ENCODE assay signal across 1 cellular context in genomic region chr9:123109540-123110279, GRCh38.
A peak's percentile ranks its signal among the peaks of the same experiment; 100 is the strongest.
TF ChIP-seq lines count a peak whose summit lies in the region.

No MANE protein-coding gene starts in this region.

TF ChIP-seq in HepG2, 621 proteins besides CTCF, POLR2A, EP300 and RAD21 (continued from another document and continues in another):
- TF ChIP-seq ZNF646 (CRISPR knock-in tag; IDR thresholded peaks at IDR 0.05) (no peak), AHDC1 (CRISPR knock-in tag; IDR thresholded peaks at IDR 0.05; ENCODE audit: borderline replicate concordance) (no peak), KLF6 (CRISPR knock-in tag; IDR thresholded peaks at IDR 0.05) (0 out of 2 replicates have a peak, but pooled peaks have one; percentile 47), ZSCAN31 (CRISPR knock-in tag; IDR thresholded peaks at IDR 0.05; ENCODE audit: low read depth) (no peak), UBTF (CRISPR knock-in tag; IDR thresholded peaks at IDR 0.05) (peak; percentile 20; the same call in 1 of the 2 replicates), SYNCRIP (IDR thresholded peaks at IDR 0.05; ENCODE audit: insufficient read depth, low read depth, low read length) (no peak), ATF7-NPFF (CRISPR knock-in tag; IDR thresholded peaks at IDR 0.05; ENCODE audit: low read depth) (no peak), ZFY (CRISPR knock-in tag; IDR thresholded peaks at IDR 0.05) (no peak), MXI1 (IDR thresholded peaks at IDR 0.05; ENCODE audit: borderline replicate concordance, low read depth, low read length) (peak; percentile 70; the same call in 1 of the 3 replicates), ZNF761 (CRISPR knock-in tag; conservative IDR thresholded peaks at IDR 0.05) (no peak), ELF3 (CRISPR knock-in tag; IDR thresholded peaks at IDR 0.05) (0 out of 2 replicates have a peak, but pooled peaks have one; percentile 29), KDM4B (CRISPR knock-in tag; IDR thresholded peaks at IDR 0.05) (no peak), KDM6A (CRISPR knock-in tag; IDR thresholded peaks at IDR 0.05; ENCODE audit: low read depth) (0 out of 2 replicates have a peak, but pooled peaks have one; percentile 22), MXD4 (CRISPR knock-in tag; IDR thresholded peaks at IDR 0.05) (peak; percentile 44; the same call in 1 of the 2 replicates), ZBTB4 (CRISPR knock-in tag; IDR thresholded peaks at IDR 0.05; ENCODE audit: borderline replicate concordance) (peak; percentile 73; the same call in 1 of the 2 replicates), PITX1 (CRISPR knock-in tag; IDR thresholded peaks at IDR 0.05) (0 out of 2 replicates have a peak, but pooled peaks have one; percentile 39), MNT (IDR thresholded peaks at IDR 0.05) (0 out of 2 replicates have a peak, but pooled peaks have one; percentile 41), TBL1XR1 (IDR thresholded peaks at IDR 0.05; ENCODE audit: borderline replicate concordance, low read length, partially characterized antibody) (no peak), ZMYM4 (CRISPR knock-in tag; IDR thresholded peaks at IDR 0.05) (peak; percentile 73), ETV6 (CRISPR knock-in tag; conservative IDR thresholded peaks at IDR 0.05) (no peak), ZNF44 (CRISPR knock-in tag; IDR thresholded peaks at IDR 0.05) (no peak), ASH2L (IDR thresholded peaks at IDR 0.05; ENCODE audit: insufficient read length, low read depth, low read length) (peak; percentile 25), ZNF589 (CRISPR knock-in tag; conservative IDR thresholded peaks at IDR 0.05) (no peak), CEBPB (IDR thresholded peaks at IDR 0.05; ENCODE audit: borderline replicate concordance, low read depth, low read length) (peak; percentile 66; the same call in 1 of the 2 replicates), ZNF644 (CRISPR knock-in tag; IDR thresholded peaks at IDR 0.05; ENCODE audit: low read depth) (peak; percentile 67; the same call in 1 of the 2 replicates), MAX (IDR thresholded peaks at IDR 0.05) (peak; percentile 87), ZNF709 (CRISPR knock-in tag; IDR thresholded peaks at IDR 0.05) (no peak), FIP1L1 (IDR thresholded peaks at IDR 0.05; ENCODE audit: borderline replicate concordance, insufficient read depth, low read depth, low read length) (no peak), TEAD3 (CRISPR knock-in tag; optimal IDR thresholded peaks at IDR 0.05; ENCODE audit: borderline replicate concordance) (peak; percentile 45), U2AF1 (optimal IDR thresholded peaks at IDR 0.05; ENCODE audit: low read depth, low read length) (no peak), ZNF770 (CRISPR knock-in tag; IDR thresholded peaks at IDR 0.05) (no peak), JUN (CRISPR knock-in tag; IDR thresholded peaks at IDR 0.05) (no peak), MZF1 (CRISPR knock-in tag; IDR thresholded peaks at IDR 0.05; ENCODE audit: borderline replicate concordance) (no peak), ZNF816 (CRISPR knock-in tag; IDR thresholded peaks at IDR 0.05; ENCODE audit: borderline replicate concordance) (no peak), NFE2 (CRISPR knock-in tag; IDR thresholded peaks at IDR 0.05) (no peak), RORA (CRISPR knock-in tag; IDR thresholded peaks at IDR 0.05) (no peak)
